13 cellular contexts compared by ENCODE assay signal in genomic region chr2:197240713-197241050, GRCh38.
A peak's percentile ranks its signal among the peaks of the same experiment; 100 is the strongest.
DNase-seq lines count a peak whose midpoint lies in the region; ATAC-seq and TF ChIP-seq lines count a peak whose summit lies in the region.
"Had no signal": no experiment of that assay in that cellular context is flagged by ENCODE, and none has a peak within 500 bp of the region (broad histone marks: within the 10 kb centered on the region; RNA-seq: fewer than 3 reads in every experiment).

No MANE protein-coding gene starts in this region.

- H3K36me3 Mint-ChIP-seq in stimulated activated naive CD8-positive, alpha-beta T cell treated with anti-CD3 and anti-CD28 coated beads, Interleukin-15, Interleukin-2, amounts not matched to agents 100 ng/mL and 50 ng/mL, for 24 hours (ENCODE audit: low read depth) = peaks cover 26% of the 10 kb centered on the region
- H3K36me3 Mint-ChIP-seq in dendritic cell treated with granulocyte-macrophage colony-stimulating factor and Interleukin-4, amounts not matched to agents 40 ng/mL and 50 ng/mL, for 4 days (ENCODE audit: low read depth) = peaks cover 32% of the 10 kb centered on the region

- no peaks in the 10 kb centered on the region for H3K4me1 ChIP-seq in osteoblast (ENCODE audit: insufficient read depth, low read length)

- H3K9me3 Mint-ChIP-seq in stimulated activated naive CD8-positive, alpha-beta T cell treated with anti-CD3 and anti-CD28 coated beads, Interleukin-15, Interleukin-2, amounts not matched to agents 100 ng/mL and 50 ng/mL, for 24 hours = no peaks in the 10 kb centered on the region
- no peaks in the 10 kb centered on the region for H3K9me3 Mint-ChIP-seq in dendritic cell treated with granulocyte-macrophage colony-stimulating factor and Interleukin-4, amounts not matched to agents 40 ng/mL and 50 ng/mL, for 4 days

- H3K27me3 ChIP-seq in osteoblast (ENCODE audit: insufficient read depth, low read length) = no peaks in the 10 kb centered on the region

- H3K27ac Mint-ChIP-seq in stimulated activated naive CD8-positive, alpha-beta T cell treated with anti-CD3 and anti-CD28 coated beads, Interleukin-15, Interleukin-2, amounts not matched to agents 100 ng/mL and 50 ng/mL, for 24 hours = peak overlapping the region; percentile 89
- H3K27ac Mint-ChIP-seq in dendritic cell treated with granulocyte-macrophage colony-stimulating factor and Interleukin-4, amounts not matched to agents 40 ng/mL and 50 ng/mL, for 4 days = peak overlapping the region; percentile 77

- no peak overlapping the region for H3K27ac ChIP-seq in osteoblast (ENCODE audit: low read depth, low read length)
- H3K27ac ChIP-seq: parathyroid adenoma had no signal

- DNase-seq in stimulated activated naive CD8-positive, alpha-beta T cell treated with anti-CD3 and anti-CD28 coated beads, Interleukin-15, Interleukin-2, amounts not matched to agents 100 U/mL and 50 U/mL, for 24 hours = no peak
- DNase-seq in NB4 (ENCODE audit: low read depth) = peak; percentile 70
- no peak for DNase-seq in osteoblast (ENCODE audit: insufficient read length, low spot score, missing footprints)
- no peak for DNase-seq in DMS 273 treated with DMSO at 0.1 percent for 48 hours (lab: John Stamatoyannopoulos, UW)
- DNase-seq: C1 segment of cervical spinal cord, NCI-H187 treated with DMSO at 0.1 percent for 48 hours had no signal

- H3K79me2 ChIP-seq in osteoblast (ENCODE audit: insufficient read depth, low read length) = peaks cover 2% of the 10 kb centered on the region

- H3K4me3 ChIP-seq in NB4 (ENCODE audit: low read depth, low read length) (no peak overlapping the region), osteoblast (ENCODE audit: insufficient read depth, low read length) (no peak overlapping the region)
- H3K4me3 ChIP-seq: lung had no signal

- H3K27me3 Mint-ChIP-seq in stimulated activated naive CD8-positive, alpha-beta T cell treated with anti-CD3 and anti-CD28 coated beads, Interleukin-15, Interleukin-2, amounts not matched to agents 100 ng/mL and 50 ng/mL, for 24 hours = no peaks in the 10 kb centered on the region
- no peaks in the 10 kb centered on the region for H3K27me3 Mint-ChIP-seq in dendritic cell treated with granulocyte-macrophage colony-stimulating factor and Interleukin-4, amounts not matched to agents 40 ng/mL and 50 ng/mL, for 4 days

- H3K36me3 ChIP-seq in osteoblast (ENCODE audit: insufficient read depth, low read length) = no peaks in the 10 kb centered on the region

- intact Hi-C loops in dendritic cell treated with granulocyte-macrophage colony-stimulating factor and Interleukin-4, amounts not matched to agents 40 ng/mL and 50 ng/mL, for 4 days (cut with micrococcal nuclease) = loop anchor here (5.0 kb wide), 1 partner anchor 43 kb away; no protein-coding TSS in a partner anchor

- H3K9me3 ChIP-seq in osteoblast (ENCODE audit: low read depth, low read length) = no peaks in the 10 kb centered on the region

- H3K4me3 Mint-ChIP-seq in stimulated activated naive CD8-positive, alpha-beta T cell treated with anti-CD3 and anti-CD28 coated beads, Interleukin-15, Interleukin-2, amounts not matched to agents 100 ng/mL and 50 ng/mL, for 24 hours = peak overlapping the region; percentile 83
- H3K4me3 Mint-ChIP-seq in dendritic cell treated with granulocyte-macrophage colony-stimulating factor and Interleukin-4, amounts not matched to agents 40 ng/mL and 50 ng/mL, for 4 days = no peak overlapping the region

- TF ChIP-seq CTCF in NB4 (IDR thresholded peaks at IDR 0.05; ENCODE audit: low read depth, low read length) = no peak
- no peak for TF ChIP-seq CTCF in osteoblast (IDR thresholded peaks at IDR 0.05; ENCODE audit: extremely low read depth, low read depth, low read length)

- no peak for TF ChIP-seq POLR2A in NB4 (IDR thresholded peaks at IDR 0.05; ENCODE audit: extremely low read depth, insufficient read length)

- ATAC-seq in stimulated activated naive CD8-positive, alpha-beta T cell treated with anti-CD3 and anti-CD28 coated beads, Interleukin-15, Interleukin-2, amounts not matched to agents 100 U/mL and 50 U/mL, for 24 hours = no peak
- ATAC-seq in HG02981 (IDR thresholded peaks at IDR 0.05; ENCODE audit: unreplicated experiment) (no peak), HG02852 (IDR thresholded peaks at IDR 0.05; ENCODE audit: unreplicated experiment) (no peak)
- ATAC-seq: esophagus mucosa had no signal

- H3K4me2 ChIP-seq in osteoblast (ENCODE audit: insufficient read depth, low read length) = no peak overlapping the region

- no peaks in the 10 kb centered on the region for H4K20me1 ChIP-seq in osteoblast (ENCODE audit: insufficient read depth, low read length)

- peaks cover 91% of the 10 kb centered on the region for H3K4me1 Mint-ChIP-seq in stimulated activated naive CD8-positive, alpha-beta T cell treated with anti-CD3 and anti-CD28 coated beads, Interleukin-15, Interleukin-2, amounts not matched to agents 100 ng/mL and 50 ng/mL, for 24 hours (ENCODE audit: low read depth)
- H3K4me1 Mint-ChIP-seq in dendritic cell treated with granulocyte-macrophage colony-stimulating factor and Interleukin-4, amounts not matched to agents 40 ng/mL and 50 ng/mL, for 4 days (ENCODE audit: low read depth) = peaks cover 67% of the 10 kb centered on the region

- no peak overlapping the region for H2AFZ ChIP-seq in osteoblast (ENCODE audit: low read length)
- H2AFZ ChIP-seq: parathyroid adenoma had no signal
